In genomic region chr17:8125196-8125946, GRCh38 we compare ENCODE assay signal across 1 cellular context.
A peak's percentile ranks its signal among the peaks of the same experiment; 100 is the strongest.
TF ChIP-seq lines count a peak whose summit lies in the region.

No MANE protein-coding gene starts in this region.

TF ChIP-seq in HepG2, 621 proteins besides CTCF, POLR2A, EP300 and RAD21 (continued from another document and continues in another):
- TF ChIP-seq ZNF318 (CRISPR knock-in tag; IDR thresholded peaks at IDR 0.05) (no peak), ZSCAN30 (CRISPR knock-in tag; IDR thresholded peaks at IDR 0.05) (no peak), E2F5 (CRISPR knock-in tag; conservative IDR thresholded peaks at IDR 0.05) (no peak), YY1 (IDR thresholded peaks at IDR 0.05; ENCODE audit: insufficient read depth, insufficient replicate concordance, low read depth, low read length) (no peak), HNRNPUL1 (IDR thresholded peaks at IDR 0.05; ENCODE audit: low read depth, low read length) (no peak), ZBTB39 (CRISPR knock-in tag; IDR thresholded peaks at IDR 0.05) (no peak), NR2F6 (IDR thresholded peaks at IDR 0.05) (no peak), NR2F6 (CRISPR knock-in tag; IDR thresholded peaks at IDR 0.05) (no peak), ZFX (CRISPR knock-in tag; IDR thresholded peaks at IDR 0.05; ENCODE audit: low read depth) (peak; percentile 43; the same call in 1 of the 2 replicates), HMGA1 (CRISPR knock-in tag; conservative IDR thresholded peaks at IDR 0.05) (no peak), ZBTB21 (CRISPR knock-in tag; IDR thresholded peaks at IDR 0.05) (no peak), RBAK (CRISPR knock-in tag; IDR thresholded peaks at IDR 0.05) (no peak), GMEB2 (CRISPR knock-in tag; IDR thresholded peaks at IDR 0.05; ENCODE audit: low read depth) (no peak), NFYC (CRISPR knock-in tag; IDR thresholded peaks at IDR 0.05) (no peak), HCFC1 (IDR thresholded peaks at IDR 0.05; ENCODE audit: low read depth, low read length) (no peak), STAT6 (CRISPR knock-in tag; IDR thresholded peaks at IDR 0.05; ENCODE audit: borderline replicate concordance) (no peak), IRF2 (CRISPR knock-in tag; IDR thresholded peaks at IDR 0.05) (peak; percentile 38; the same call in 1 of the 2 replicates), FOXA1 (IDR thresholded peaks at IDR 0.05) (no peak), FOXA1 (CRISPR knock-in tag; IDR thresholded peaks at IDR 0.05) (no peak), ATF7 (IDR thresholded peaks at IDR 0.05) (no peak), ATF7 (CRISPR knock-in tag; IDR thresholded peaks at IDR 0.05) (no peak), REPIN1 (CRISPR knock-in tag; IDR thresholded peaks at IDR 0.05; ENCODE audit: borderline replicate concordance, low read depth) (no peak), KAT2B (IDR thresholded peaks at IDR 0.05; ENCODE audit: borderline replicate concordance, low read depth, low read length) (no peak), KLF9 (CRISPR knock-in tag; IDR thresholded peaks at IDR 0.05; ENCODE audit: low read depth) (no peak), PCBP1 (IDR thresholded peaks at IDR 0.05; ENCODE audit: borderline replicate concordance, low read depth, low read length) (no peak), ZNF841 (CRISPR knock-in tag; IDR thresholded peaks at IDR 0.05; ENCODE audit: borderline replicate concordance) (no peak), ZNF549 (CRISPR knock-in tag; IDR thresholded peaks at IDR 0.05) (no peak), POLR2G (IDR thresholded peaks at IDR 0.05; ENCODE audit: low read depth, low read length) (no peak), ZNF670 (CRISPR knock-in tag; IDR thresholded peaks at IDR 0.05; ENCODE audit: borderline replicate concordance) (no peak), ZBED4 (CRISPR knock-in tag; IDR thresholded peaks at IDR 0.05; ENCODE audit: borderline replicate concordance) (peak; percentile 53; the same call in 1 of the 2 replicates), ZNF124 (CRISPR knock-in tag; IDR thresholded peaks at IDR 0.05) (peak; percentile 62; the same call in 1 of the 2 replicates), ZNF543 (CRISPR knock-in tag; IDR thresholded peaks at IDR 0.05) (no peak), MZF1 (CRISPR knock-in tag; IDR thresholded peaks at IDR 0.05; ENCODE audit: borderline replicate concordance) (no peak)
- TF ChIP-seq, protein P1, sequence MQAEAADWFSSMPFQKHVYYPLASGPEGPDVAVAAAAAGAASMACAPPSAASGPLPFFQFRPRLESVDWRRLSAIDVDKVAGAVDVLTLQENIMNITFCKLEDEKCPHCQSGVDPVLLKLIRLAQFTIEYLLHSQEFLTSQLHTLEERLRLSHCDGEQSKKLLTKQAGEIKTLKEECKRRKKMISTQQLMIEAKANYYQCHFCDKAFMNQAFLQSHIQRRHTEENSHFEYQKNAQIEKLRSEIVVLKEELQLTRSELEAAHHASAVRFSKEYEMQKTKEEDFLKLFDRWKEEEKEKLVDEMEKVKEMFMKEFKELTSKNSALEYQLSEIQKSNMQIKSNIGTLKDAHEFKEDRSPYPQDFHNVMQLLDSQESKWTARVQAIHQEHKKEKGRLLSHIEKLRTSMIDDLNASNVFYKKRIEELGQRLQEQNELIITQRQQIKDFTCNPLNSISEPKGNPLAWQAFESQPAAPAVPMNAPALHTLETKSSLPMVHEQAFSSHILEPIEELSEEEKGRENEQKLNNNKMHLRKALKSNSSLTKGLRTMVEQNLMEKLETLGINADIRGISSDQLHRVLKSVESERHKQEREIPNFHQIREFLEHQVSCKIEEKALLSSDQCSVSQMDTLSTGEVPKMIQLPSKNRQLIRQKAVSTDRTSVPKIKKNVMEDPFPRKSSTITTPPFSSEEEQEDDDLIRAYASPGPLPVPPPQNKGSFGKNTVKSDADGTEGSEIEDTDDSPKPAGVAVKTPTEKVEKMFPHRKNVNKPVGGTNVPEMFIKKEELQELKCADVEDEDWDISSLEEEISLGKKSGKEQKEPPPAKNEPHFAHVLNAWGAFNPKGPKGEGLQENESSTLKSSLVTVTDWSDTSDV (CRISPR knock-in tag; IDR thresholded peaks at IDR 0.05) = no peak
